Comparison of ENCODE assay signal across 10 cellular contexts in the genomic region with DNA sequence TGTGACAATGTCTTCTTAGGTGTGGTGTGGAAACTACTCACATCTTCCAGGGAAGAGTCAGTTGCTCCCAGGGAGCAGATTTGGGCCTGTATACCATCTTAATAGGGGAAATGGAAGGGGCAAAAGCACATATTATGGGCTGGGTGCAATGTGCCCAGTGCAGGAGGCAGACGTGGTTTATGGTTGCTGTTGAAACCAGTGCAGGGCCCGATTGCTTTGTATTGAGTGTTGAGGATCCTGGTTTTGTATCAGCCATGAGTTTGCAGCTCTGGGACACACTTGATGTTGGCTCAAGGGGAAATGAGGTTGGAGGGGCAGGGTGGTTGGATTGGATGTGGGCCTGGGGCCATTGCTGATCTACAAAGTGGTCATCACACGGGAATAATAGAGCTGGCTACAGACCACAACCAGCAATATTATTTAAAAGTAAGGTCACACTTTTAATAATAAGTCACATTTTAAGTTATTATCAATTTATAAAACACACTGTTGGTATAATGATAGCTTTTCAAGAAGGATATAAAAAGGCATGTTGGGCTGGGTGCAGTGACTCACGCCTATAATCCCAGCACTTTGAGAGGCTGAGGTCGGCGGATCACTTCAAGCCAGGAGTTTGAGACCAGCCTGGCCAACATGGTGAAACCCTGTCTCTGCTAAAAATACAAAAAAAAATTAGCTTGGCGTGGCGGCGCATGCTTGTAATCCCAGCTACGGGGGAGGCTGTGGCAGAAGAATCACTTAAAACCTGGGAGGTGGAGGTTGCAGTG.
DNase-seq lines count a peak whose midpoint lies in the region; ATAC-seq and TF ChIP-seq lines count a peak whose summit lies in the region.
"Had no signal": no experiment of that assay in that cellular context is flagged by ENCODE, and none has a peak within 500 bp of the region (broad histone marks: within the 10 kb centered on the region; RNA-seq: fewer than 3 reads in every experiment).

No MANE protein-coding gene starts in this region.

- POLR2A ChIA-PET in activated CD8-positive, alpha-beta T cell treated with anti-CD3 and anti-CD28 coated beads for 36 hours (lab: Charles Lee): interaction anchor here (3.9 to 6.1 kb wide), 5 partner anchors 7 to 31 kb away, joined by 32 to 96 read pairs (median 38); no protein-coding TSS in a partner anchor
- POLR2A ChIA-PET in PC-9 (lab: Charles Lee; ENCODE audit: unreplicated experiment): no interaction called here

- DNase-seq in activated naive CD4-positive, alpha-beta T cell treated with anti-CD3 and anti-CD28 coated beads for 36 hours: no peak
- DNase-seq in activated naive CD4-positive, alpha-beta T cell (lab: John Stamatoyannopoulos, UW): no peak
- DNase-seq in activated CD8-positive, alpha-beta T cell treated with anti-CD3 and anti-CD28 coated beads for 36 hours: peak; percentile 30
- DNase-seq in memory B cell (ENCODE audit: low spot score in 2 of 2): no peak
- no peak for DNase-seq in upper lobe of right lung
- no peak for DNase-seq in PC-9
- DNase-seq in SJCRH30: no peak
- DNase-seq in NOMO-1 treated with DMSO at 0.1 percent for 48 hours (lab: John Stamatoyannopoulos, UW; ENCODE audit: unreplicated experiment): no peak
- DNase-seq: erythroblast, NCI-H2029 treated with DMSO at 0.1 percent for 48 hours had no signal

- peak overlapping the region; percentile 99 for H3K27ac Mint-ChIP-seq in activated naive CD4-positive, alpha-beta T cell treated with anti-CD3 and anti-CD28 coated beads for 36 hours
- H3K27ac Mint-ChIP-seq in activated CD8-positive, alpha-beta T cell treated with anti-CD3 and anti-CD28 coated beads for 36 hours: peak overlapping the region; percentile 94
- H3K27ac Mint-ChIP-seq in memory B cell: peak overlapping the region; percentile 92

- intact Hi-C loops in activated naive CD4-positive, alpha-beta T cell treated with anti-CD3 and anti-CD28 coated beads for 36 hours (cut with micrococcal nuclease): loop anchor here (5.0 to 10.0 kb wide), 3 partner anchors 204 to 402 kb away; a partner anchor contains a TSS
- intact Hi-C loops in activated CD8-positive, alpha-beta T cell treated with anti-CD3 and anti-CD28 coated beads for 36 hours (cut with micrococcal nuclease): no loop called here
- intact Hi-C loops in upper lobe of right lung (cut with DNase I) (no loop called here), PC-9 (cut with micrococcal nuclease; ENCODE audit: unreplicated experiment) (no loop called here)

- H4K20me1 ChIP-seq in PC-9 (ENCODE audit: insufficient read depth): peaks cover 49% of the 10 kb centered on the region

- CTCF ChIA-PET in activated naive CD4-positive, alpha-beta T cell treated with anti-CD3 and anti-CD28 coated beads for 36 hours (lab: Charles Lee): interaction anchor here (0.7 to 1.3 kb wide), 3 partner anchors 14 to 42 kb away, joined by 3 to 5 read pairs (median 3); no protein-coding TSS in a partner anchor
- CTCF ChIA-PET in activated CD8-positive, alpha-beta T cell treated with anti-CD3 and anti-CD28 coated beads for 36 hours (lab: Charles Lee): interaction anchor here (1.2 to 3.9 kb wide), 3 partner anchors 14 to 51 kb away, joined by 3 to 38 read pairs (median 13); no protein-coding TSS in a partner anchor
- CTCF ChIA-PET in PC-9 (lab: Charles Lee): no interaction called here

- H3K27ac ChIP-seq in upper lobe of right lung (peak overlapping the region; percentile 11), PC-9 (no peak overlapping the region), SJCRH30 (no peak overlapping the region)

- H3K9me3 ChIP-seq in upper lobe of right lung (no peaks in the 10 kb centered on the region), PC-9 (ENCODE audit: insufficient read depth, low read depth) (no peaks in the 10 kb centered on the region), SJCRH30 (replicated peaks) (no peaks in the 10 kb centered on the region)

- no peak overlapping the region for H2AFZ ChIP-seq in PC-9

- H3K4me3 Mint-ChIP-seq in activated naive CD4-positive, alpha-beta T cell treated with anti-CD3 and anti-CD28 coated beads for 36 hours: no peak overlapping the region
- H3K4me3 Mint-ChIP-seq in activated CD8-positive, alpha-beta T cell treated with anti-CD3 and anti-CD28 coated beads for 36 hours: peak overlapping the region; percentile 77
- H3K4me3 Mint-ChIP-seq in memory B cell: peak overlapping the region; percentile 24

- no peaks in the 10 kb centered on the region for H3K79me2 ChIP-seq in PC-9 (ENCODE audit: low read depth)

- H3K4me1 ChIP-seq in upper lobe of right lung (peaks cover 82% of the 10 kb centered on the region), PC-9 (replicated peaks; ENCODE audit: insufficient read depth) (no peaks in the 10 kb centered on the region), SJCRH30 (peaks cover 47% of the 10 kb centered on the region)

- no peaks in the 10 kb centered on the region; the same call in 1 of the 2 replicates for H3F3A ChIP-seq in PC-9 (ENCODE audit: insufficient read depth, low read depth)

- peaks cover 5% of the 10 kb centered on the region for H3K36me3 Mint-ChIP-seq in activated naive CD4-positive, alpha-beta T cell treated with anti-CD3 and anti-CD28 coated beads for 36 hours (ENCODE audit: low read depth)
- peaks cover 26% of the 10 kb centered on the region for H3K36me3 Mint-ChIP-seq in activated CD8-positive, alpha-beta T cell treated with anti-CD3 and anti-CD28 coated beads for 36 hours (ENCODE audit: low read depth)
- H3K36me3 Mint-ChIP-seq in memory B cell: no peaks in the 10 kb centered on the region

- H3K9me3 Mint-ChIP-seq in activated naive CD4-positive, alpha-beta T cell treated with anti-CD3 and anti-CD28 coated beads for 36 hours: no peaks in the 10 kb centered on the region
- no peaks in the 10 kb centered on the region for H3K9me3 Mint-ChIP-seq in activated CD8-positive, alpha-beta T cell treated with anti-CD3 and anti-CD28 coated beads for 36 hours
- H3K9me3 Mint-ChIP-seq in memory B cell: no peaks in the 10 kb centered on the region

- no peaks in the 10 kb centered on the region for H3K27me3 Mint-ChIP-seq in activated naive CD4-positive, alpha-beta T cell treated with anti-CD3 and anti-CD28 coated beads for 36 hours (ENCODE audit: low read depth)
- H3K27me3 Mint-ChIP-seq in activated CD8-positive, alpha-beta T cell treated with anti-CD3 and anti-CD28 coated beads for 36 hours: no peaks in the 10 kb centered on the region
- no peaks in the 10 kb centered on the region for H3K27me3 Mint-ChIP-seq in memory B cell

- no peaks in the 10 kb centered on the region for H3K27me3 ChIP-seq in upper lobe of right lung
- H3K27me3 ChIP-seq in PC-9 (ENCODE audit: insufficient read depth, low read depth): no peaks in the 10 kb centered on the region
- no peaks in the 10 kb centered on the region for H3K27me3 ChIP-seq in SJCRH30

- no peak for ATAC-seq in activated CD8-positive, alpha-beta T cell treated with anti-CD3 and anti-CD28 coated beads for 36 hours
- ATAC-seq in memory B cell (ENCODE audit: low read depth) (no peak), upper lobe of right lung (no peak)

- no peak overlapping the region for H3K4me3 ChIP-seq in upper lobe of right lung
- H3K4me3 ChIP-seq in PC-9: no peak overlapping the region
- H3K4me3 ChIP-seq in SJCRH30: no peak overlapping the region

- H3K4me1 Mint-ChIP-seq in activated naive CD4-positive, alpha-beta T cell treated with anti-CD3 and anti-CD28 coated beads for 36 hours (ENCODE audit: low read depth): peaks cover 94% of the 10 kb centered on the region
- peaks cover 94% of the 10 kb centered on the region for H3K4me1 Mint-ChIP-seq in activated CD8-positive, alpha-beta T cell treated with anti-CD3 and anti-CD28 coated beads for 36 hours (ENCODE audit: low read depth)
- H3K4me1 Mint-ChIP-seq in memory B cell: peaks cover 60% of the 10 kb centered on the region

- H3K9me2 ChIP-seq in PC-9 (ENCODE audit: insufficient read depth): no peaks in the 10 kb centered on the region

- no peaks in the 10 kb centered on the region for H3K36me3 ChIP-seq in upper lobe of right lung
- H3K36me3 ChIP-seq in PC-9 (ENCODE audit: low read depth): no peaks in the 10 kb centered on the region
- H3K36me3 ChIP-seq in SJCRH30: no peaks in the 10 kb centered on the region

- no peak for TF ChIP-seq CTCF in activated CD8-positive, alpha-beta T cell treated with anti-CD3 and anti-CD28 coated beads for 36 hours (IDR thresholded peaks at IDR 0.05)
- TF ChIP-seq CTCF in upper lobe of right lung (IDR thresholded peaks at IDR 0.05) (no peak), PC-9 (conservative IDR thresholded peaks at IDR 0.05) (no peak)

- BruUV-seq in PC-9 (replicated peaks; lab: Mats Ljungman, UMichigan): no TSS peak

- no peak overlapping the region for H3K4me2 ChIP-seq in PC-9
